ENCODE assay signal across 8 cellular contexts in the genomic region with DNA sequence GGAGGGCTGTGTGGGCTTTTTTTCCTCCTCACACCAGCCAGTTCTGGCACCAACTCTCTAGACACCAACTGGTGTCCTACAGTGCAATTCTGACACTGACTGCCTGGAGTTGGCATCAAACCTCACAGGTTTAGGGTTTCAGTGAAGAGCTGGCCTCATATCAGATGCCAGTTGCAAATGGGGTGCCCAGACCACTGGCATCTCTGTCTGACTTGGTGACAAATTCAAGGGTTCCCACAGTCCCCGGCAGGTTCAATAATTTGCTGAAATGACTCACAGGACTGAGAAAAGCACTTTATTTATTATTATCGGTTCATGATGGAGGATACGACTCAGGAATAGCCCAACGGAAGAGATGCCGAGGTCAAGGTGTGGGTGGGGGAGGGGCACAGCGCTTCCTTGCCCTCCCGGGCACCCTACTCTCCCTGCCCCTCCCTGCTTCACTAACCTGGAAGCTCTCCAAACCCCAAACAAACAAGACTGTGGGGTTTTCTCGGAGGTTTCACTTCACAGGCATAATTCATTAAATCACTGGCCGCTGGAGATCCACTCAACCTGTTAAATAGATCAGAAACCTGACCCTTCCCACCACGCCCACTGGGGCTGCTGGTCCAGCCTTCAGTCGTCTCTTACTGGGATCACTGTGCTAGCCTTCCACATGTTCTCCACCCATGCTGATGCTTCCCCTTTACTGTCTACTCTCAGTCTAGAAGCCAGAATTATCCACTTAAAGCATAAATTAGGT. TPM values are rescaled to one million over a fixed set of nuclear protein-coding genes. Genes with fewer than 3 reads are reported as not detected.
DNase-seq lines count a peak whose midpoint lies in the region; ATAC-seq, FAIRE-seq and TF ChIP-seq lines count a peak whose summit lies in the region.

No MANE protein-coding gene starts in this region.

- H3K4me1 ChIP-seq in HEK293 (ENCODE audit: control insufficient read depth, insufficient read depth, low read length) = peaks cover 5% of the 10 kb centered on the region; the same call in 1 of the 2 replicates

- H3K27me3 Mint-ChIP-seq in activated CD4-positive, alpha-beta T cell treated with anti-CD3 and anti-CD28 coated beads, Interleukin-2, amount 10 ng/mL, durations not matched to agents 7 days and 5 days = peaks cover 10% of the 10 kb centered on the region
- peaks cover 17% of the 10 kb centered on the region for H3K27me3 Mint-ChIP-seq in progenitor cell of endocrine pancreas

- no peaks in the 10 kb centered on the region for H3K9me3 ChIP-seq in HEK293 (ENCODE audit: control insufficient read depth, insufficient read depth, low read depth, low read length)

- no peak for ATAC-seq in GM21447 (IDR thresholded peaks at IDR 0.05; ENCODE audit: unreplicated experiment)
- no peak for ATAC-seq in GM19351 (IDR thresholded peaks at IDR 0.05; ENCODE audit: unreplicated experiment)

- TF ChIP-seq CTCF in HEK293 (tag by site-specific recombination; IDR thresholded peaks at IDR 0.05) = no peak
- no peak for TF ChIP-seq CTCF in progenitor cell of endocrine pancreas (IDR thresholded peaks at IDR 0.05; ENCODE audit: unreplicated experiment)

- peaks cover 53% of the 10 kb centered on the region for H3K4me1 Mint-ChIP-seq in activated CD4-positive, alpha-beta T cell treated with anti-CD3 and anti-CD28 coated beads, Interleukin-2, amount 10 ng/mL, durations not matched to agents 7 days and 5 days
- peaks cover 1% of the 10 kb centered on the region for H3K4me1 Mint-ChIP-seq in progenitor cell of endocrine pancreas (ENCODE audit: low read depth)

- H3K27ac Mint-ChIP-seq in activated CD4-positive, alpha-beta T cell treated with anti-CD3 and anti-CD28 coated beads, Interleukin-2, amount 10 ng/mL, durations not matched to agents 7 days and 5 days = peak overlapping the region; percentile 98
- H3K27ac Mint-ChIP-seq in progenitor cell of endocrine pancreas = no peak overlapping the region

- H3K9me3 Mint-ChIP-seq in activated CD4-positive, alpha-beta T cell treated with anti-CD3 and anti-CD28 coated beads, Interleukin-2, amount 10 ng/mL, durations not matched to agents 7 days and 5 days = no peaks in the 10 kb centered on the region
- H3K9me3 Mint-ChIP-seq in progenitor cell of endocrine pancreas (ENCODE audit: low read depth) = no peaks in the 10 kb centered on the region

- DNase-seq in AG20443 (ENCODE audit: low spot score) (peak; percentile 6), kidney glomerular epithelial cell (lab: John Stamatoyannopoulos, UW) (peak; percentile 55), progenitor cell of endocrine pancreas (ENCODE audit: low spot score, unreplicated experiment) (no peak), urothelium cell line (ENCODE audit: low spot score) (no peak)
- no peak for DNase-seq in activated CD4-positive, alpha-beta T cell treated with anti-CD3 and anti-CD28 coated beads, Interleukin-2, amount 10 ng/mL, durations not matched to agents 7 days and 5 days

- no peak overlapping the region for H3K27ac ChIP-seq in HEK293 (ENCODE audit: extremely low read depth, low read depth, low read length)

- no peak overlapping the region for H3K4me3 Mint-ChIP-seq in activated CD4-positive, alpha-beta T cell treated with anti-CD3 and anti-CD28 coated beads, Interleukin-2, amount 10 ng/mL, durations not matched to agents 7 days and 5 days
- H3K4me3 Mint-ChIP-seq in progenitor cell of endocrine pancreas (ENCODE audit: low read depth) = no peak overlapping the region

- no peak for FAIRE-seq in urothelium cell line (lab: Jason Lieb, UNC)

- H3K4me3 ChIP-seq in HEK293 (ENCODE audit: low read depth, low read length) = no peak overlapping the region

- POLR2A ChIA-PET in HEK293 (lab: Yijun Ruan, JAX) = no interaction called here
- POLR2A ChIA-PET in activated CD4-positive, alpha-beta T cell treated with anti-CD3 and anti-CD28 coated beads, Interleukin-2, amount 10 ng/mL, durations not matched to agents 7 days and 5 days (lab: Charles Lee) = no interaction called here

- H3K36me3 ChIP-seq in HEK293 (ENCODE audit: control insufficient read depth in 2 of 2, insufficient read depth in 1 of 2, low read length in 2 of 2) = no peaks in the 10 kb centered on the region

- CTCF ChIA-PET in HEK293 (lab: Yijun Ruan, JAX) = interaction anchor here (0.6 to 1.3 kb wide), 4 partner anchors 120 to 835 kb away, joined by 3 to 6 read pairs (median 4); no protein-coding TSS in a partner anchor
- CTCF ChIA-PET in activated CD4-positive, alpha-beta T cell treated with anti-CD3 and anti-CD28 coated beads, Interleukin-2, amount 10 ng/mL, durations not matched to agents 7 days and 5 days (lab: Charles Lee) = interaction anchor here (1.3 kb wide), 2 partner anchors 118 to 121 kb away, joined by 3 to 4 read pairs; no protein-coding TSS in a partner anchor

- H3K36me3 Mint-ChIP-seq in activated CD4-positive, alpha-beta T cell treated with anti-CD3 and anti-CD28 coated beads, Interleukin-2, amount 10 ng/mL, durations not matched to agents 7 days and 5 days (ENCODE audit: low read depth) = peaks cover 26% of the 10 kb centered on the region
- H3K36me3 Mint-ChIP-seq in progenitor cell of endocrine pancreas (ENCODE audit: insufficient read depth) = no peaks in the 10 kb centered on the region

TF ChIP-seq in HEK293, 187 proteins besides CTCF, POLR2A, EP300 and RAD21:
- TF ChIP-seq ZFHX2 (tag by site-specific recombination; conservative IDR thresholded peaks at IDR 0.05) (no peak), GLI4 (tag by site-specific recombination; IDR thresholded peaks at IDR 0.05) (no peak), ZNF549 (tag by site-specific recombination; IDR thresholded peaks at IDR 0.05) (no peak), PRDM6 (tag by site-specific recombination; IDR thresholded peaks at IDR 0.05) (no peak), ZSCAN5A (tag by site-specific recombination; IDR thresholded peaks at IDR 0.05) (no peak), WT1 (tag by site-specific recombination; IDR thresholded peaks at IDR 0.05) (no peak), GLIS1 (tag by site-specific recombination; IDR thresholded peaks at IDR 0.05) (peak; percentile 48), ZFP41 (tag by site-specific recombination; IDR thresholded peaks at IDR 0.05; ENCODE audit: borderline replicate concordance) (no peak), KLF9 (tag by site-specific recombination; IDR thresholded peaks at IDR 0.05; ENCODE audit: low read depth) (peak; percentile 36; the same call in 1 of the 2 replicates), ZNF132 (tag by site-specific recombination; IDR thresholded peaks at IDR 0.05; ENCODE audit: borderline replicate concordance) (no peak), GFI1B (tag by site-specific recombination; IDR thresholded peaks at IDR 0.05) (no peak), ZNF768 (tag by site-specific recombination; IDR thresholded peaks at IDR 0.05) (no peak), ZNF114 (tag by site-specific recombination; IDR thresholded peaks at IDR 0.05) (no peak), ZNF776 (tag by site-specific recombination; IDR thresholded peaks at IDR 0.05; ENCODE audit: borderline replicate concordance) (no peak), INSM2 (tag by site-specific recombination; IDR thresholded peaks at IDR 0.05) (no peak), ZNF10 (tag by site-specific recombination; IDR thresholded peaks at IDR 0.05) (no peak), ZNF19 (tag by site-specific recombination; IDR thresholded peaks at IDR 0.05; ENCODE audit: low read depth) (no peak), ZIC2 (tag by site-specific recombination; IDR thresholded peaks at IDR 0.05) (no peak), KLF1 (tag by site-specific recombination; IDR thresholded peaks at IDR 0.05) (peak; percentile 34; the same call in 1 of the 2 replicates), ZNF830 (tag by site-specific recombination; IDR thresholded peaks at IDR 0.05; ENCODE audit: low read depth) (no peak), ZNF658 (tag by site-specific recombination; IDR thresholded peaks at IDR 0.05) (no peak)

RNA-seq across cellular contexts. Expression of gene NLRP1, which starts 1.7 kb away (rescaled TPM):
- 10 to 100 TPM; 81.3 to 82.5 TPM for total RNA-seq in activated CD4-positive, alpha-beta T cell treated with anti-CD3 and anti-CD28 coated beads, Interleukin-2, amount 10 ng/mL, durations not matched to agents 7 days and 5 days
- 24.0 and 25.3 TPM in 2 replicates for total RNA-seq in progenitor cell of endocrine pancreas

Comparison
In these comparisons a context has a peak if more than half of its experiments do, and no peak if none do; other contexts are left out.
1. DNase-seq: peak in AG20443 (single experiment) and kidney glomerular epithelial cell (single experiment); none in activated CD4-positive, alpha-beta T cell treated with anti-CD3 and anti-CD28 coated beads, Interleukin-2, amount 10 ng/mL, durations not matched to agents 7 days and 5 days (single experiment), progenitor cell of endocrine pancreas (single experiment) and urothelium cell line (single experiment).